In genomic region chr11:62555464-62556092, GRCh38 we compare ENCODE assay signal across 8 cellular contexts. TPM values are rescaled to one million over a fixed set of nuclear protein-coding genes. Genes with fewer than 3 reads are reported as not detected.
DNase-seq lines count a peak whose midpoint lies in the region; ATAC-seq, FAIRE-seq and TF ChIP-seq lines count a peak whose summit lies in the region.

No MANE protein-coding gene starts in this region.

- peak overlapping the region; percentile 51 for H3K27ac ChIP-seq in angular gyrus (ENCODE audit: low read depth, low read length)
- H3K27ac ChIP-seq in kidney (ENCODE audit: low read depth in 2 of 2, low read length in 2 of 2): peak overlapping the region; percentile 80 to 87
- peak overlapping the region; percentile 70 for H3K27ac ChIP-seq in substantia nigra (ENCODE audit: low read depth, low read length, poor library complexity, severe bottlenecking)

- H3K4me3 ChIP-seq in GM12875 (ENCODE audit: low read depth, low read length): peak overlapping the region; percentile 1
- peak overlapping the region in 1 of 2 donors; percentile 18 for H3K4me3 ChIP-seq in kidney (ENCODE audit: low read length in 2 of 2)

- no peaks in the 10 kb centered on the region for H3K9me3 ChIP-seq in kidney (ENCODE audit: control insufficient read depth in 1 of 2, low read length in 2 of 2)

- DNase-seq in RPMI7951 (ENCODE audit: low read depth) (peak; percentile 36), kidney (peak; percentile 71), substantia nigra (lab: John Stamatoyannopoulos, UW) (peak in 3 of 49 donors; percentile 12 to 19 (median 15)), HTR-8/SVneo (ENCODE audit: insufficient read length, low spot score) (no peak), GOT3 (lab: John Stamatoyannopoulos, UW) (no peak)

- H3K4me1 ChIP-seq in kidney (ENCODE audit: control insufficient read depth in 1 of 2, insufficient read depth in 1 of 2, low read depth in 1 of 2, low read length in 2 of 2): peaks cover 51 to 56% of the 10 kb centered on the region in 2 donors

- intact Hi-C loops in kidney (cut with DNase I): no loop called here

- peaks cover 14 to 28% of the 10 kb centered on the region in 2 donors for H3K36me3 ChIP-seq in kidney (ENCODE audit: control insufficient read depth in 1 of 2, insufficient read depth in 2 of 2, low read length in 2 of 2)

- peak overlapping the region in 1 of 2 donors; percentile 48 for H3K9ac ChIP-seq in kidney (ENCODE audit: low read length in 2 of 2)

- peak; percentile 33 for ATAC-seq in HG02642 (IDR thresholded peaks at IDR 0.05; ENCODE audit: poor library complexity, unreplicated experiment)

- TF ChIP-seq CTCF in GM12875 (IDR thresholded peaks at IDR 0.05; ENCODE audit: borderline replicate concordance, insufficient read depth, low read depth, low read length): no peak
- no peak for TF ChIP-seq CTCF in kidney (IDR thresholded peaks at IDR 0.05; ENCODE audit: borderline replicate concordance, extremely low read depth, insufficient read depth)

- FAIRE-seq in kidney (lab: Jason Lieb, UNC): no peak
- no peak for FAIRE-seq in HTR-8/SVneo (lab: Jason Lieb, UNC)

RNA-seq across cellular contexts. Expression of gene AHNAK, which starts 9.0 kb away (rescaled TPM):
- 184 and 206 TPM in 2 replicates for total RNA-seq in RPMI7951 (2014; rRNA removed; shearing (Covaris generic))
- 700 TPM for total RNA-seq in kidney
- 36.6 TPM for polyA plus RNA-seq in kidney (ENCODE audit: insufficient read depth, low read depth, low replicate concordance)

RNA-seq across cellular contexts. Expression of gene EEF1G, which starts 18.1 kb away (rescaled TPM):
- total RNA-seq in RPMI7951 (2014; rRNA removed; shearing (Covaris generic)): 841 and 1,053 TPM in 2 replicates
- total RNA-seq in kidney: 1,136 TPM
- polyA plus RNA-seq in kidney (ENCODE audit: insufficient read depth, low read depth, low replicate concordance): 1,809 TPM

RNA-seq across cellular contexts. Expression of gene TUT1, which starts 35.7 kb away (rescaled TPM):
- 4.7 and 5.3 TPM in 2 replicates for total RNA-seq in RPMI7951 (2014; rRNA removed; shearing (Covaris generic))
- total RNA-seq in kidney: 29.5 TPM
- polyA plus RNA-seq in kidney (ENCODE audit: insufficient read depth, low read depth, low replicate concordance): 18.7 TPM

RNA-seq across cellular contexts. Expression of gene MTA2, which starts 46.1 kb away (rescaled TPM):
- 91.2 and 103 TPM in 2 replicates for total RNA-seq in RPMI7951 (2014; rRNA removed; shearing (Covaris generic))
- total RNA-seq in kidney: 71.8 TPM
- 34.4 TPM for polyA plus RNA-seq in kidney (ENCODE audit: insufficient read depth, low read depth, low replicate concordance)

RNA-seq across cellular contexts. Expression of gene EML3, which starts 57.0 kb away (rescaled TPM):
- total RNA-seq in RPMI7951 (2014; rRNA removed; shearing (Covaris generic)): 7.1 and 13.8 TPM in 2 replicates
- total RNA-seq in kidney: 83.3 TPM
- polyA plus RNA-seq in kidney (ENCODE audit: insufficient read depth, low read depth, low replicate concordance): 35.0 TPM

Comparison
In these comparisons a context has a peak if more than half of its experiments do, and no peak if none do; other contexts are left out.
1. DNase-seq: peak in RPMI7951 (single experiment) and kidney (single experiment); none in HTR-8/SVneo (single experiment) and GOT3 (single experiment).
2. Peak in every context shown above with its lines, with median percentiles within 50 percentile points of each other: H3K27ac ChIP-seq.